13 cellular contexts compared by ENCODE assay signal in genomic region chr14:65180725-65181025, GRCh38.
DNase-seq lines count a peak whose midpoint lies in the region; ATAC-seq and TF ChIP-seq lines count a peak whose summit lies in the region.
"Had no signal": no experiment of that assay in that cellular context is flagged by ENCODE, and none has a peak within 500 bp of the region (broad histone marks: within the 10 kb centered on the region; RNA-seq: fewer than 3 reads in every experiment).

No MANE protein-coding gene starts in this region.

- no peak for DNase-seq in left ventricle myocardium inferior
- no peak for DNase-seq in Right ventricle myocardium superior
- DNase-seq in epithelial cell of prostate (ENCODE audit: low read depth, low spot score) = no peak
- DNase-seq in stimulated activated naive CD8-positive, alpha-beta T cell treated with anti-CD3 and anti-CD28 coated beads, Interleukin-15, Interleukin-2, amounts not matched to agents 100 U/mL and 50 U/mL, for 24 hours = no peak
- DNase-seq in putamen (ENCODE audit: low spot score) = no peak
- DNase-seq in effector memory CD4-positive, alpha-beta T cell = no peak
- DNase-seq: activated CD4-positive, alpha-beta T cell treated with anti-CD3 and anti-CD28 coated beads for 4 hours; activated gamma-delta T cell; endodermal cell; transverse colon had no signal

- no peaks in the 10 kb centered on the region for H3K79me2 ChIP-seq in OCI-LY3 (ENCODE audit: low read length)
- H3K79me2 ChIP-seq: parathyroid adenoma had no signal

- H3K4me3 ChIP-seq in left ventricle myocardium inferior = no peak overlapping the region
- peak overlapping the region; percentile 65 for H3K4me3 ChIP-seq in OCI-LY3 (ENCODE audit: low read length)
- H3K4me3 ChIP-seq in effector memory CD4-positive, alpha-beta T cell (ENCODE audit: insufficient read depth, low read depth, low read length, poor library complexity, severe bottlenecking) = no peak overlapping the region
- H3K4me3 ChIP-seq: transverse colon had no signal

- intact Hi-C loops in left ventricle myocardium inferior (cut with micrococcal nuclease) = no loop called here
- intact Hi-C loops in Right ventricle myocardium superior (cut with DNase I) = no loop called here

- H3K27me3 ChIP-seq in left ventricle myocardium inferior (ENCODE audit: low read depth) = no peaks in the 10 kb centered on the region
- H3K27me3 ChIP-seq in OCI-LY3 (ENCODE audit: low read depth, low read length) = peaks cover 71% of the 10 kb centered on the region
- H3K27me3 ChIP-seq in effector memory CD4-positive, alpha-beta T cell (replicated peaks; ENCODE audit: control insufficient read depth, insufficient read depth, low read length, poor library complexity, severe bottlenecking) = no peaks in the 10 kb centered on the region
- H3K27me3 ChIP-seq: transverse colon had no signal

- H3K4me2 ChIP-seq in OCI-LY3 (ENCODE audit: low read length) = peak overlapping the region; percentile 98

- H3K27ac ChIP-seq in left ventricle myocardium inferior (replicated peaks) = peak overlapping the region; percentile 27
- peak overlapping the region; percentile 90 for H3K27ac ChIP-seq in OCI-LY3 (ENCODE audit: low read length)
- peak overlapping the region; percentile 81 for H3K27ac ChIP-seq in epithelial cell of prostate
- H3K27ac ChIP-seq in effector memory CD4-positive, alpha-beta T cell (ENCODE audit: insufficient read depth, low read length, poor library complexity, severe bottlenecking) = no peak overlapping the region
- H3K27ac ChIP-seq: parathyroid adenoma, transverse colon had no signal

- H3K36me3 ChIP-seq in left ventricle myocardium inferior (no peaks in the 10 kb centered on the region), OCI-LY3 (replicated peaks; ENCODE audit: low read depth, low read length) (peaks cover 15% of the 10 kb centered on the region)
- no peaks in the 10 kb centered on the region for H3K36me3 ChIP-seq in effector memory CD4-positive, alpha-beta T cell (ENCODE audit: control insufficient read depth, insufficient read depth, low read length)
- H3K36me3 ChIP-seq: transverse colon had no signal

- peaks cover 17% of the 10 kb centered on the region for H3K9me3 ChIP-seq in left ventricle myocardium inferior (replicated peaks)
- H3K9me3 ChIP-seq in OCI-LY3 (ENCODE audit: insufficient read depth, low read length) = peaks cover 19% of the 10 kb centered on the region
- H3K9me3 ChIP-seq in effector memory CD4-positive, alpha-beta T cell (ENCODE audit: control insufficient read depth, low read length) = no peaks in the 10 kb centered on the region

- peaks cover 5% of the 10 kb centered on the region for H4K20me1 ChIP-seq in OCI-LY3 (ENCODE audit: insufficient read depth, low read length)

- H2AFZ ChIP-seq in OCI-LY3 (ENCODE audit: low read depth, low read length) = no peak overlapping the region
- H2AFZ ChIP-seq: parathyroid adenoma had no signal

- H3K4me1 ChIP-seq in left ventricle myocardium inferior (peaks cover 13% of the 10 kb centered on the region), OCI-LY3 (ENCODE audit: low read length) (peaks cover 40% of the 10 kb centered on the region)
- H3K4me1 ChIP-seq in effector memory CD4-positive, alpha-beta T cell (ENCODE audit: control insufficient read depth, insufficient read depth, low read length, poor library complexity, severe bottlenecking) = no peaks in the 10 kb centered on the region
- H3K4me1 ChIP-seq: parathyroid adenoma had no signal

- TF ChIP-seq CTCF in left ventricle myocardium inferior (IDR thresholded peaks at IDR 0.05; ENCODE audit: borderline replicate concordance) (no peak), OCI-LY3 (IDR thresholded peaks at IDR 0.05; ENCODE audit: low read depth, low read length) (no peak)

- ATAC-seq in Right ventricle myocardium superior (ENCODE audit: poor library complexity) = no peak
- ATAC-seq in stimulated activated naive CD8-positive, alpha-beta T cell treated with anti-CD3 and anti-CD28 coated beads, Interleukin-15, Interleukin-2, amounts not matched to agents 100 U/mL and 50 U/mL, for 24 hours = peak; percentile 58
- no peak for ATAC-seq in HG03442 (IDR thresholded peaks at IDR 0.05; ENCODE audit: unreplicated experiment)

- H3K9ac ChIP-seq in OCI-LY3 (ENCODE audit: low read length) = peak overlapping the region; percentile 37; the same call in 1 of the 2 replicates
- H3K9ac ChIP-seq: parathyroid adenoma had no signal
